ENCODE assay signal across 22 cellular contexts in genomic region chr3:195212033-195212748, GRCh38.
"Had no signal": no experiment of that assay in that cellular context is flagged by ENCODE, and none has a peak within 500 bp of the region (broad histone marks: within the 10 kb centered on the region; RNA-seq: fewer than 3 reads in every experiment).

No MANE protein-coding gene starts in this region.

- H3K36me3 ChIP-seq: left lung, pancreas, right lobe of liver, spleen, tibial artery had no signal

- H3K27me3 ChIP-seq: dorsolateral prefrontal cortex, left lung, pancreas, right lobe of liver, spleen, tibial artery had no signal

- H3K27ac Mint-ChIP-seq: activated naive CD8-positive, alpha-beta T cell treated with anti-CD3 and anti-CD28 coated beads for 36 hours; endodermal cell; memory B cell; naive thymus-derived CD4-positive, alpha-beta T cell had no signal

- DNase-seq: activated CD4-positive, alpha-beta T cell treated with anti-CD3 and anti-CD28 coated beads for 1 hour; activated CD8-positive, alpha-beta memory T cell treated with anti-CD3 and anti-CD28 coated beads for 24 hours; activated CD8-positive, alpha-beta memory T cell treated with anti-CD3 and anti-CD28 coated beads, Interleukin-2, amount 50 U/mL, for 48 hours; activated gamma-delta T cell treated with Interleukin-2 at 50 U/mL for 16 hours; activated naive CD8-positive, alpha-beta T cell treated with anti-CD3 and anti-CD28 coated beads for 36 hours; activated T-cell treated with anti-CD3 and anti-CD28 coated beads, Interleukin-2, amount 50 U/mL, for 48 hours; amniotic stem cell; endodermal cell; foreskin melanocyte; mucosa of descending colon; pancreas; right lobe of liver; spleen; stimulated activated naive CD4-positive, alpha-beta T cell treated with Interleukin-2 at 50 U/mL for 16 hours; T-helper 2 cell had no signal

- H3K4me1 ChIP-seq: pancreas, right lobe of liver had no signal

- H3K4me3 Mint-ChIP-seq: activated naive CD8-positive, alpha-beta T cell treated with anti-CD3 and anti-CD28 coated beads for 36 hours; endodermal cell; memory B cell; naive thymus-derived CD4-positive, alpha-beta T cell had no signal

- H3K4me3 ChIP-seq: dorsolateral prefrontal cortex, left lung, mucosa of descending colon, pancreas, right lobe of liver, spleen, tibial artery had no signal

- H3K27me3 Mint-ChIP-seq: activated naive CD8-positive, alpha-beta T cell treated with anti-CD3 and anti-CD28 coated beads for 36 hours; memory B cell; naive thymus-derived CD4-positive, alpha-beta T cell had no signal

- H3K27ac ChIP-seq: epithelial cell of prostate, left lung, pancreas, right lobe of liver, VCaP had no signal

- H3K9me3 ChIP-seq: left lung, mucosa of descending colon, pancreas, right lobe of liver, spleen, tibial artery had no signal

- ATAC-seq: left lung; mucosa of descending colon; naive thymus-derived CD4-positive, alpha-beta T cell; pancreas; right lobe of liver had no signal
